In genomic region chr19:35883920-35884319, GRCh38 we compare ENCODE assay signal across 15 cellular contexts. TPM values are rescaled to one million over a fixed set of nuclear protein-coding genes. Genes with fewer than 3 reads are reported as not detected.
"Had no signal": no experiment of that assay in that cellular context is flagged by ENCODE, and none has a peak within 500 bp of the region (broad histone marks: within the 10 kb centered on the region; RNA-seq: fewer than 3 reads in every experiment).

No MANE protein-coding gene starts in this region.

- DNase-seq: activated CD4-positive, alpha-beta T cell treated with anti-CD3 and anti-CD28 coated beads for 4 hours; activated gamma-delta T cell treated with Interleukin-2 at 50 U/mL for 16 hours; activated T-cell treated with anti-CD3 and anti-CD28 coated beads, Interleukin-2, amount 50 U/mL, for 24 hours; heart left ventricle; left colon; naive thymus-derived CD4-positive, alpha-beta T cell; stimulated activated CD4-positive, alpha-beta T cell treated with anti-CD3 and anti-CD28 coated beads, Interleukin-4, amount 100 ng/mL, for 1 hour; stimulated activated CD8-positive, alpha-beta memory T cell treated with anti-CD3 and anti-CD28 coated beads, Interleukin-4, amount 100 ng/mL, for 48 hours; T-helper 9 cell had no signal

- H3K4me3 Mint-ChIP-seq: activated T-cell treated with anti-CD3 and anti-CD28 coated beads, Interleukin-2, amount 50 U/mL, for 24 hours; naive thymus-derived CD4-positive, alpha-beta T cell had no signal

- H3K27me3 ChIP-seq: cardiac muscle cell, heart left ventricle had no signal

- H2AFZ ChIP-seq: parathyroid adenoma had no signal

- ATAC-seq: heart left ventricle; left colon; naive thymus-derived CD4-positive, alpha-beta T cell had no signal

- H3K4me3 ChIP-seq: cardiac muscle cell, heart left ventricle, lung had no signal

- H3K9me3 Mint-ChIP-seq: activated T-cell treated with anti-CD3 and anti-CD28 coated beads, Interleukin-2, amount 50 U/mL, for 24 hours; naive thymus-derived CD4-positive, alpha-beta T cell had no signal

- H3K27ac Mint-ChIP-seq: activated T-cell treated with anti-CD3 and anti-CD28 coated beads, Interleukin-2, amount 50 U/mL, for 24 hours had no signal

- H3K4me1 ChIP-seq: parathyroid adenoma had no signal

- H3K79me2 ChIP-seq: parathyroid adenoma had no signal

- H3K27ac ChIP-seq: cardiac muscle cell, heart left ventricle, parathyroid adenoma had no signal

RNA-seq across cellular contexts. Expression of gene APLP1, which starts 15.5 kb away (rescaled TPM):
- polyA plus RNA-seq: naive thymus-derived CD4-positive, alpha-beta T cell had no signal

RNA-seq across cellular contexts. Expression of gene HCST, which starts 18.4 kb away (rescaled TPM):
- total RNA-seq: renal cortical epithelial cell had no signal

RNA-seq across cellular contexts. Expression of gene TYROBP, which starts 24.2 kb away (rescaled TPM):
- total RNA-seq: activated CD8-positive, alpha-beta memory T cell treated with anti-CD3 and anti-CD28 coated beads for 36 hours; cardiac muscle cell; fibroblast of lung; renal cortical epithelial cell had no signal
- polyA plus RNA-seq: cardiac muscle cell, fibroblast of lung had no signal

RNA-seq across cellular contexts. Expression of gene KIRREL2, which starts 27.2 kb away (rescaled TPM):
- total RNA-seq: renal cortical epithelial cell had no signal
- polyA plus RNA-seq: fibroblast of lung; heart left ventricle; naive thymus-derived CD4-positive, alpha-beta T cell had no signal
